ENCODE assay signal across 20 cellular contexts in genomic region chr1:232614811-232615210, GRCh38.
"Had no signal": no experiment of that assay in that cellular context is flagged by ENCODE, and none has a peak within 500 bp of the region (broad histone marks: within the 10 kb centered on the region; RNA-seq: fewer than 3 reads in every experiment).

No MANE protein-coding gene starts in this region.

- H3K27me3 Mint-ChIP-seq: activated CD4-positive, alpha-beta memory T cell treated with anti-CD3 and anti-CD28 coated beads for 36 hours; activated T-helper 17 cell treated with anti-CD3 and anti-CD28 coated beads, Interleukin-2, amount 50 U/mL, for 72 hours; central memory CD8-positive, alpha-beta T cell had no signal

- H3K4me1 Mint-ChIP-seq: stimulated activated naive B cell treated with anti-CD40 and anti-IgM and Interleukin-4, amounts not matched to agents 10 μg/mL and 1 μg/mL and 100 μg/mL, for 72 hours had no signal

- H3K27ac Mint-ChIP-seq: activated CD4-positive, alpha-beta memory T cell treated with anti-CD3 and anti-CD28 coated beads for 36 hours; activated naive CD8-positive, alpha-beta T cell treated with anti-CD3 and anti-CD28 coated beads, Interleukin-2, amount 10 ng/mL, durations not matched to agents 7 days and 5 days; activated T-helper 17 cell treated with anti-CD3 and anti-CD28 coated beads, Interleukin-2, amount 50 U/mL, for 72 hours; stimulated activated naive B cell treated with anti-CD40 and anti-IgM and Interleukin-4, amounts not matched to agents 10 μg/mL and 1 μg/mL and 100 μg/mL, for 72 hours; T-helper 2 cell treated with Interferon-gamma antibody and Interleukin-4, amounts not matched to agents 5 μg/mL and 100 μg/mL, for 36 hours; WTC11 had no signal

- ATAC-seq: activated T-helper 17 cell treated with anti-CD3 and anti-CD28 coated beads, Interleukin-2, amount 50 U/mL, for 72 hours; left colon; stimulated activated naive B cell treated with anti-CD40 and anti-IgM and Interleukin-4, amounts not matched to agents 10 μg/mL and 1 μg/mL and 100 μg/mL, for 72 hours; WTC11 had no signal

- H3K9me3 Mint-ChIP-seq: activated CD4-positive, alpha-beta memory T cell treated with anti-CD3 and anti-CD28 coated beads for 36 hours; activated naive CD8-positive, alpha-beta T cell treated with anti-CD3 and anti-CD28 coated beads, Interleukin-2, amount 10 ng/mL, durations not matched to agents 7 days and 5 days; activated T-helper 17 cell treated with anti-CD3 and anti-CD28 coated beads, Interleukin-2, amount 50 U/mL, for 72 hours; central memory CD8-positive, alpha-beta T cell; stimulated activated naive B cell treated with anti-CD40 and anti-IgM and Interleukin-4, amounts not matched to agents 10 μg/mL and 1 μg/mL and 100 μg/mL, for 72 hours; T-helper 2 cell treated with Interferon-gamma antibody and Interleukin-4, amounts not matched to agents 5 μg/mL and 100 μg/mL, for 36 hours; WTC11 had no signal

- H3K27ac ChIP-seq: brain microvascular endothelial cell, lower lobe of right lung, thoracic aorta had no signal

- H3K27me3 ChIP-seq: esophagus squamous epithelium, ovary, spleen had no signal

- H3K4me3 Mint-ChIP-seq: activated CD4-positive, alpha-beta memory T cell treated with anti-CD3 and anti-CD28 coated beads for 36 hours; activated naive CD8-positive, alpha-beta T cell treated with anti-CD3 and anti-CD28 coated beads, Interleukin-2, amount 10 ng/mL, durations not matched to agents 7 days and 5 days; activated T-helper 17 cell treated with anti-CD3 and anti-CD28 coated beads, Interleukin-2, amount 50 U/mL, for 72 hours; central memory CD8-positive, alpha-beta T cell; stimulated activated naive B cell treated with anti-CD40 and anti-IgM and Interleukin-4, amounts not matched to agents 10 μg/mL and 1 μg/mL and 100 μg/mL, for 72 hours; T-helper 2 cell treated with Interferon-gamma antibody and Interleukin-4, amounts not matched to agents 5 μg/mL and 100 μg/mL, for 36 hours; WTC11 had no signal

- DNase-seq: activated CD4-positive, alpha-beta memory T cell treated with anti-CD3 and anti-CD28 coated beads for 36 hours; activated CD4-positive, alpha-beta T cell treated with anti-CD3 and anti-CD28 coated beads for 4 hours; activated naive CD4-positive, alpha-beta T cell treated with Interleukin-2 at 50 U/mL for 16 hours; activated naive CD8-positive, alpha-beta T cell treated with anti-CD3 and anti-CD28 coated beads, Interleukin-2, amount 10 ng/mL, durations not matched to agents 7 days and 5 days; activated T-cell treated with anti-CD3 and anti-CD28 coated beads, Interleukin-2, amount 50 U/mL, for 1 hour; brain microvascular endothelial cell; cortex of kidney; effector CD4-positive, alpha-beta T cell; esophagus squamous epithelium; left colon; lower lobe of right lung; ovary; SK-N-SH; spleen; stimulated activated naive B cell treated with anti-CD40 and anti-IgM and Interleukin-4, amounts not matched to agents 10 μg/mL and 1 μg/mL and 100 μg/mL, for 72 hours had no signal

- H3K4me2 ChIP-seq: SK-N-SH had no signal

- H3K4me3 ChIP-seq: esophagus squamous epithelium, lower lobe of right lung, ovary, spleen, thoracic aorta had no signal

- H3K9ac ChIP-seq: SK-N-SH had no signal

- H3K9me3 ChIP-seq: esophagus squamous epithelium, lower lobe of right lung, ovary, SK-N-SH, spleen, thoracic aorta had no signal

- H3K36me3 Mint-ChIP-seq: activated CD4-positive, alpha-beta memory T cell treated with anti-CD3 and anti-CD28 coated beads for 36 hours; activated naive CD8-positive, alpha-beta T cell treated with anti-CD3 and anti-CD28 coated beads, Interleukin-2, amount 10 ng/mL, durations not matched to agents 7 days and 5 days; stimulated activated naive B cell treated with anti-CD40 and anti-IgM and Interleukin-4, amounts not matched to agents 10 μg/mL and 1 μg/mL and 100 μg/mL, for 72 hours; WTC11 had no signal

- H3K36me3 ChIP-seq: brain microvascular endothelial cell, esophagus squamous epithelium, lower lobe of right lung, ovary, spleen, thoracic aorta had no signal
